1 cellular context compared by ENCODE assay signal in genomic region chr14:21026251-21026987, GRCh38.
TF ChIP-seq lines count a peak whose summit lies in the region.

No MANE protein-coding gene starts in this region.

TF ChIP-seq in H1, 55 proteins besides CTCF, POLR2A, EP300 and RAD21:
- TF ChIP-seq CHD7 (IDR thresholded peaks at IDR 0.05; ENCODE audit: insufficient replicate concordance, low read length) (no peak), RBBP5 (IDR thresholded peaks at IDR 0.05; ENCODE audit: borderline replicate concordance, low read depth, low read length) (0 out of 2 replicates have a peak, but pooled peaks have one; percentile 14)
